ENCODE assay signal across 21 cellular contexts in genomic region chr2:12107849-12108420, GRCh38.
DNase-seq lines count a peak whose midpoint lies in the region; ATAC-seq and TF ChIP-seq lines count a peak whose summit lies in the region.
"Had no signal": no experiment of that assay in that cellular context is flagged by ENCODE, and none has a peak within 500 bp of the region (broad histone marks: within the 10 kb centered on the region; RNA-seq: fewer than 3 reads in every experiment).

No MANE protein-coding gene starts in this region.

- H3K4me3 Mint-ChIP-seq in chondrocyte (ENCODE audit: unreplicated experiment) (no peak overlapping the region), nephron progenitor cell (no peak overlapping the region), endodermal cell (no peak overlapping the region)
- no peak overlapping the region for H3K4me3 Mint-ChIP-seq in activated CD4-positive, alpha-beta memory T cell treated with anti-CD3 and anti-CD28 coated beads for 36 hours
- H3K4me3 Mint-ChIP-seq: activated CD4-positive, alpha-beta T cell treated with anti-CD3 and anti-CD28 coated beads, Interleukin-2, amount 10 ng/mL, durations not matched to agents 24 days and 14 days; stimulated activated naive B cell treated with anti-CD40 and anti-IgM and Interleukin-4, amounts not matched to agents 10 μg/mL and 1 μg/mL and 100 μg/mL, for 72 hours had no signal

- H3K27ac ChIP-seq in C4-2B (peak overlapping the region; percentile 40), endodermal cell (ENCODE audit: low read depth, low read length) (no peak overlapping the region)
- H3K27ac ChIP-seq: cardiac muscle cell, ovary, thyroid gland had no signal

- no peak overlapping the region for H3K4me2 ChIP-seq in Loucy (ENCODE audit: low read depth, low read length, poor library complexity, severe bottlenecking)

- no peaks in the 10 kb centered on the region for H3K36me3 ChIP-seq in Loucy (ENCODE audit: insufficient read depth, low read length)
- no peaks in the 10 kb centered on the region for H3K36me3 ChIP-seq in endodermal cell (ENCODE audit: control insufficient read depth, insufficient read depth, low read length)
- no peaks in the 10 kb centered on the region for H3K36me3 ChIP-seq in HAP-1 (replicated peaks)
- H3K36me3 ChIP-seq: cardiac muscle cell, ovary, thyroid gland had no signal

- no peaks in the 10 kb centered on the region for H3K9me2 ChIP-seq in Loucy (replicated peaks; ENCODE audit: low read depth, low read length)

- POLR2A ChIA-PET in activated CD4-positive, alpha-beta memory T cell treated with anti-CD3 and anti-CD28 coated beads for 36 hours (lab: Charles Lee), result no interaction called here

- intact Hi-C loops in activated CD4-positive, alpha-beta memory T cell treated with anti-CD3 and anti-CD28 coated beads for 36 hours (cut with micrococcal nuclease), result no loop called here

- no peaks in the 10 kb centered on the region for H3K27me3 Mint-ChIP-seq in chondrocyte (ENCODE audit: low read depth)
- H3K27me3 Mint-ChIP-seq in nephron progenitor cell (ENCODE audit: low read depth, poor library complexity), result peaks cover 11% of the 10 kb centered on the region
- H3K27me3 Mint-ChIP-seq in activated CD4-positive, alpha-beta memory T cell treated with anti-CD3 and anti-CD28 coated beads for 36 hours, result no peaks in the 10 kb centered on the region
- H3K27me3 Mint-ChIP-seq in endodermal cell (ENCODE audit: insufficient read depth), result no peaks in the 10 kb centered on the region
- H3K27me3 Mint-ChIP-seq: stimulated activated naive B cell treated with anti-CD40 and anti-IgM and Interleukin-4, amounts not matched to agents 10 μg/mL and 1 μg/mL and 100 μg/mL, for 72 hours had no signal

- H3K4me1 ChIP-seq in Loucy (ENCODE audit: insufficient read depth, low read length, poor library complexity, severe bottlenecking) (peaks cover 51% of the 10 kb centered on the region), endodermal cell (ENCODE audit: control insufficient read depth, insufficient read depth, low read length) (no peaks in the 10 kb centered on the region), HAP-1 (no peaks in the 10 kb centered on the region)
- H3K4me1 ChIP-seq: thyroid gland had no signal

- H3K27ac Mint-ChIP-seq in chondrocyte (ENCODE audit: unreplicated experiment) (peak overlapping the region; percentile 13), nephron progenitor cell (peak overlapping the region; percentile 58), endodermal cell (no peak overlapping the region)
- no peak overlapping the region for H3K27ac Mint-ChIP-seq in activated CD4-positive, alpha-beta memory T cell treated with anti-CD3 and anti-CD28 coated beads for 36 hours
- H3K27ac Mint-ChIP-seq: activated CD4-positive, alpha-beta T cell treated with anti-CD3 and anti-CD28 coated beads, Interleukin-2, amount 10 ng/mL, durations not matched to agents 24 days and 14 days; stimulated activated naive B cell treated with anti-CD40 and anti-IgM and Interleukin-4, amounts not matched to agents 10 μg/mL and 1 μg/mL and 100 μg/mL, for 72 hours had no signal

- 82 to 92% methylated on average over 3 to 6 of the region's 6 CpGs for WGBS in endodermal cell (ENCODE audit: insufficient coverage in 1 of 2, insufficient read length in 1 of 2), 2 experiments

- H3K9ac ChIP-seq in Loucy (ENCODE audit: low read depth, low read length, poor library complexity, severe bottlenecking) (no peak overlapping the region), endodermal cell (ENCODE audit: extremely low read depth, low read length, poor library complexity, severe bottlenecking) (no peak overlapping the region)

- no peaks in the 10 kb centered on the region for H3K79me2 ChIP-seq in Loucy (ENCODE audit: insufficient read depth, low read length)

- peaks cover 7% of the 10 kb centered on the region; the same call in 1 of the 2 replicates for H3F3A ChIP-seq in Loucy (ENCODE audit: low read depth)

- peak overlapping the region; percentile 19; the same call in 1 of the 2 replicates for H2AFZ ChIP-seq in Loucy (ENCODE audit: low read length)

- DNase-seq in chondrocyte (ENCODE audit: low spot score) (no peak), nephron progenitor cell (no peak), endodermal cell (no peak), HAP-1 (ENCODE audit: low spot score in 2 of 2) (no peak)
- no peak for DNase-seq in activated CD4-positive, alpha-beta memory T cell treated with anti-CD3 and anti-CD28 coated beads for 36 hours
- DNase-seq: activated CD4-positive, alpha-beta T cell treated with anti-CD3 and anti-CD28 coated beads, Interleukin-2, amount 10 ng/mL, durations not matched to agents 24 days and 14 days; activated CD8-positive, alpha-beta memory T cell treated with anti-CD3 and anti-CD28 coated beads, Interleukin-2, amount 50 U/mL, for 4 hours; activated effector memory CD4-positive, alpha-beta T cell treated with Interleukin-2 at 50 U/mL for 16 hours; dermis blood vessel endothelial cell; hypothalamus; KBM-7; NCI-H2029 treated with DMSO at 0.1 percent for 48 hours; NCI-H446; ovary; stimulated activated CD4-positive, alpha-beta T cell treated with anti-CD3 and anti-CD28 coated beads, Interleukin-2, amount 100 ng/mL, for 24 hours; stimulated activated naive B cell treated with anti-CD40 and anti-IgM and Interleukin-4, amounts not matched to agents 10 μg/mL and 1 μg/mL and 100 μg/mL, for 72 hours; thyroid gland had no signal

- no peaks in the 10 kb centered on the region for H3K27me3 ChIP-seq in Loucy (ENCODE audit: insufficient read depth, low read length, poor library complexity, severe bottlenecking)
- H3K27me3 ChIP-seq in endodermal cell (ENCODE audit: control insufficient read depth, insufficient read depth, low read length, poor library complexity, severe bottlenecking), result no peaks in the 10 kb centered on the region
- no peaks in the 10 kb centered on the region for H3K27me3 ChIP-seq in HAP-1 (ENCODE audit: low read depth)
- H3K27me3 ChIP-seq: cardiac muscle cell, ovary, thyroid gland had no signal

- no peak overlapping the region for H3K4me3 ChIP-seq in Loucy (ENCODE audit: low read length, poor library complexity, severe bottlenecking)
- no peak overlapping the region for H3K4me3 ChIP-seq in endodermal cell (ENCODE audit: low read length)
- no peak overlapping the region for H3K4me3 ChIP-seq in HAP-1
- H3K4me3 ChIP-seq: cardiac muscle cell, ovary, thyroid gland had no signal

- H3K4me1 Mint-ChIP-seq in chondrocyte (ENCODE audit: low read depth) (peaks cover 49% of the 10 kb centered on the region), nephron progenitor cell (peaks cover 46% of the 10 kb centered on the region), endodermal cell (peaks cover 5% of the 10 kb centered on the region)
- H3K4me1 Mint-ChIP-seq in activated CD4-positive, alpha-beta memory T cell treated with anti-CD3 and anti-CD28 coated beads for 36 hours (ENCODE audit: low read depth), result peaks cover 19% of the 10 kb centered on the region

- ATAC-seq in GM19463 (IDR thresholded peaks at IDR 0.05; ENCODE audit: unreplicated experiment), result no peak
- ATAC-seq: stimulated activated naive B cell treated with anti-CD40 and anti-IgM and Interleukin-4, amounts not matched to agents 10 μg/mL and 1 μg/mL and 100 μg/mL, for 72 hours had no signal

- H3K9me3 ChIP-seq in Loucy (ENCODE audit: insufficient read depth, low read depth, low read length) (no peaks in the 10 kb centered on the region), endodermal cell (ENCODE audit: control insufficient read depth, low read length) (no peaks in the 10 kb centered on the region), HAP-1 (no peaks in the 10 kb centered on the region)
- H3K9me3 ChIP-seq: ovary, thyroid gland had no signal

- no peak for TF ChIP-seq CTCF in C4-2B (conservative IDR thresholded peaks at IDR 0.05)
- no peak for TF ChIP-seq CTCF in Loucy (conservative IDR thresholded peaks at IDR 0.05; ENCODE audit: low read length)
- TF ChIP-seq CTCF in chondrocyte (IDR thresholded peaks at IDR 0.05), result no peak
- TF ChIP-seq CTCF in nephron progenitor cell (IDR thresholded peaks at IDR 0.05), result no peak
- no peak for TF ChIP-seq CTCF in endodermal cell (conservative IDR thresholded peaks at IDR 0.05)

- no peaks in the 10 kb centered on the region for H4K20me1 ChIP-seq in Loucy (ENCODE audit: insufficient read depth, low read length, poor library complexity, severe bottlenecking)

- CTCF ChIA-PET in activated CD4-positive, alpha-beta memory T cell treated with anti-CD3 and anti-CD28 coated beads for 36 hours (lab: Charles Lee), result no interaction called here

- H3K36me3 Mint-ChIP-seq in chondrocyte (ENCODE audit: low read depth) (no peaks in the 10 kb centered on the region), nephron progenitor cell (ENCODE audit: low read depth) (no peaks in the 10 kb centered on the region), endodermal cell (ENCODE audit: low read depth) (no peaks in the 10 kb centered on the region)
- no peaks in the 10 kb centered on the region for H3K36me3 Mint-ChIP-seq in activated CD4-positive, alpha-beta memory T cell treated with anti-CD3 and anti-CD28 coated beads for 36 hours
- H3K36me3 Mint-ChIP-seq: stimulated activated naive B cell treated with anti-CD40 and anti-IgM and Interleukin-4, amounts not matched to agents 10 μg/mL and 1 μg/mL and 100 μg/mL, for 72 hours had no signal

- H3K9me3 Mint-ChIP-seq in chondrocyte (ENCODE audit: low read depth) (no peaks in the 10 kb centered on the region), nephron progenitor cell (no peaks in the 10 kb centered on the region), endodermal cell (no peaks in the 10 kb centered on the region)
- no peaks in the 10 kb centered on the region for H3K9me3 Mint-ChIP-seq in activated CD4-positive, alpha-beta memory T cell treated with anti-CD3 and anti-CD28 coated beads for 36 hours

- in situ Hi-C loops in HAP-1 (cut with MboI; ENCODE audit: low sequenced_read_pairs), result no loop called here

Comparison
In these comparisons a context has a peak if more than half of its experiments do, and no peak if none do; other contexts are left out.
1. H3K27ac Mint-ChIP-seq: peak in chondrocyte (single experiment) and nephron progenitor cell (single experiment); none in activated CD4-positive, alpha-beta memory T cell treated with anti-CD3 and anti-CD28 coated beads for 36 hours (single experiment) and endodermal cell (single experiment).